ENCODE assay signal across 9 cellular contexts in genomic region chr10:86971146-86971991, GRCh38. TPM values are rescaled to one million over a fixed set of nuclear protein-coding genes. Genes with fewer than 3 reads are reported as not detected.
DNase-seq lines count a peak whose midpoint lies in the region; ATAC-seq and TF ChIP-seq lines count a peak whose summit lies in the region.
"Had no signal": no experiment of that assay in that cellular context is flagged by ENCODE, and none has a peak within 500 bp of the region (broad histone marks: within the 10 kb centered on the region; RNA-seq: fewer than 3 reads in every experiment).

No MANE protein-coding gene starts in this region.

- dilution Hi-C loops in mammary epithelial cell (cut with HindIII; ENCODE audit: low sequenced_read_pairs) = no loop called here

- H4K20me1 ChIP-seq in DOHH2 (ENCODE audit: control insufficient read depth, insufficient read depth, low read depth, low read length) (no peaks in the 10 kb centered on the region), mammary epithelial cell (ENCODE audit: insufficient read depth, low read length) (no peaks in the 10 kb centered on the region)

- no peak for TF ChIP-seq CTCF in DOHH2 (IDR thresholded peaks at IDR 0.05; ENCODE audit: low read depth, low read length, poor library complexity, severe bottlenecking)
- no peak for TF ChIP-seq CTCF in VCaP (conservative IDR thresholded peaks at IDR 0.05)
- peak in 1 of 2 donors; percentile 33 for TF ChIP-seq CTCF in mammary epithelial cell (conservative IDR thresholded peaks at IDR 0.05 in 1 of 2, IDR thresholded peaks at IDR 0.05 in 1 of 2; ENCODE audit: extremely low read depth in 1 of 2, insufficient read depth in 1 of 2, low read depth in 1 of 2, low read length in 2 of 2)

- H3K4me2 ChIP-seq in DOHH2 (ENCODE audit: low read length) (peak overlapping the region; percentile 77), mammary epithelial cell (ENCODE audit: insufficient read depth, low read depth, low read length) (peak overlapping the region; percentile 97)

- H3K36me3 ChIP-seq in DOHH2 (ENCODE audit: control insufficient read depth, low read length) (no peaks in the 10 kb centered on the region), HUES64 (ENCODE audit: insufficient read depth, low read length) (no peaks in the 10 kb centered on the region), mammary epithelial cell (ENCODE audit: insufficient read depth, low read length) (no peaks in the 10 kb centered on the region)
- H3K36me3 ChIP-seq: neutrophil had no signal

- intact Hi-C loops in mammary epithelial cell (cut with micrococcal nuclease) = loop anchor here (1.0 to 5.0 kb wide), 2 partner anchors 51 to 124 kb away; partner anchors contain the start of genes FAM25A and SHLD2

- no TSS peak for BruUV-seq in mammary epithelial cell (replicated peaks; lab: Mats Ljungman, UMichigan)

- DNase-seq in mammary epithelial cell = peak; percentile 89
- peak; percentile 87 for DNase-seq in islet precursor cell
- peak; percentile 70 to 75 for DNase-seq in stimulated activated CD4-positive, alpha-beta T cell treated with anti-CD3 and anti-CD28 coated beads, Interleukin-15, amount 100 ng/mL, for 48 hours (ENCODE audit: low read depth in 2 of 2)
- DNase-seq in COR-L47 (lab: John Stamatoyannopoulos, UW) = no peak

- WGBS in HUES64 = 3% methylated on average over 67 of the region's 77 CpGs
- 5% methylated on average over 13 of the region's 77 CpGs for WGBS in mammary epithelial cell (ENCODE audit: low coverage, missing lambda C conversion rate)

- H3K27me3 ChIP-seq in DOHH2 (ENCODE audit: control insufficient read depth, low read length) = peaks cover 18% of the 10 kb centered on the region
- H3K27me3 ChIP-seq in HUES64 (ENCODE audit: insufficient read depth, low read length) = peaks cover 27% of the 10 kb centered on the region
- H3K27me3 ChIP-seq in mammary epithelial cell (ENCODE audit: insufficient read depth, low read length) = no peaks in the 10 kb centered on the region

- H2AFZ ChIP-seq in mammary epithelial cell (ENCODE audit: low read depth, low read length) = peak overlapping the region; percentile 75

- H3K9me3 ChIP-seq in DOHH2 (ENCODE audit: control insufficient read depth, insufficient read depth, low read length) (no peaks in the 10 kb centered on the region), HUES64 (ENCODE audit: insufficient read depth, low read depth, low read length) (no peaks in the 10 kb centered on the region), mammary epithelial cell (replicated peaks; ENCODE audit: insufficient read depth, low read length) (no peaks in the 10 kb centered on the region)
- H3K9me3 ChIP-seq: neutrophil had no signal

- H3K9me2 ChIP-seq in DOHH2 (replicated peaks; ENCODE audit: control insufficient read depth, low read length) = no peaks in the 10 kb centered on the region

- H3K4me1 ChIP-seq in DOHH2 (ENCODE audit: control insufficient read depth, low read length) = peaks cover 15% of the 10 kb centered on the region
- H3K4me1 ChIP-seq in HUES64 (ENCODE audit: insufficient read depth, low read length) = peaks cover 11% of the 10 kb centered on the region
- peaks cover 65% of the 10 kb centered on the region for H3K4me1 ChIP-seq in mammary epithelial cell (ENCODE audit: insufficient read depth, low read length)

- no peak overlapping the region for H3K27ac ChIP-seq in DOHH2 (ENCODE audit: low read depth, low read length)
- H3K27ac ChIP-seq in HUES64 (ENCODE audit: low read depth, low read length) = peak overlapping the region; percentile 45; the same call in 1 of the 2 replicates
- peak overlapping the region; percentile 87 for H3K27ac ChIP-seq in VCaP
- peak overlapping the region; percentile 98 for H3K27ac ChIP-seq in mammary epithelial cell (ENCODE audit: insufficient read depth, low read depth, low read length)
- H3K27ac ChIP-seq: neutrophil had no signal

- no peaks in the 10 kb centered on the region for H3K79me2 ChIP-seq in DOHH2 (ENCODE audit: control insufficient read depth, low read length)
- peaks cover 39% of the 10 kb centered on the region for H3K79me2 ChIP-seq in mammary epithelial cell (ENCODE audit: insufficient read depth, low read length)

- H3F3A ChIP-seq in DOHH2 (ENCODE audit: control insufficient read depth, insufficient read depth) = no peaks in the 10 kb centered on the region

- CTCF ChIA-PET in mammary epithelial cell (lab: Charles Lee; ENCODE audit: low non-redundant PET) = no interaction called here

- H3K9ac ChIP-seq in HUES64 (ENCODE audit: low read depth, low read length) (peak overlapping the region; percentile 73), mammary epithelial cell (ENCODE audit: insufficient read depth, low read length) (peak overlapping the region; percentile 96)

- in situ Hi-C loops in mammary epithelial cell (cut with MboI; ENCODE audit: low sequenced_read_pairs in 2 of 2) = loop anchor here in 1 of 2 donors (5.0 kb wide), 1 partner anchor 71 kb away; no protein-coding TSS in a partner anchor

- peak; percentile 74 for ATAC-seq in GM21515 (IDR thresholded peaks at IDR 0.05; ENCODE audit: unreplicated experiment)

- H3K4me3 ChIP-seq in DOHH2 (ENCODE audit: low read length) = peak overlapping the region; percentile 70
- H3K4me3 ChIP-seq in HUES64 (ENCODE audit: low read length) = peak overlapping the region; percentile 61
- H3K4me3 ChIP-seq in mammary epithelial cell (replicated peaks in 1 of 3; ENCODE audit: insufficient read depth in 1 of 3, low read depth in 2 of 3, low read length in 3 of 3) = peak overlapping the region; percentile 40 to 72 (median 70)

RNA-seq across cellular contexts. Expression of gene ADIRF, which starts 3.1 kb away (rescaled TPM):
- polyA plus RNA-seq in HUES64 (2013, experiment 1 of 2) = not detected
- not detected for polyA plus RNA-seq in HUES64 (2013, experiment 2 of 2)
- 100 to 1,000 TPM in 1 of 2 donors, 10 to 100 TPM in 1; 57.0 to 247 TPM for total RNA-seq in mammary epithelial cell
- 517 TPM for polyA plus RNA-seq in mammary epithelial cell
- polyA minus RNA-seq in mammary epithelial cell = 39.5 TPM

RNA-seq across cellular contexts. Expression of gene SNCG, which starts 13.0 kb away (rescaled TPM):
- polyA plus RNA-seq in HUES64 (2013, experiment 1 of 2) = 8.2 TPM
- polyA plus RNA-seq in HUES64 (2013, experiment 2 of 2) = 10.6 TPM
- total RNA-seq in mammary epithelial cell = 10 to 100 TPM; 25.7 to 54.0 TPM
- polyA plus RNA-seq in mammary epithelial cell = 101 TPM
- 31.4 TPM for polyA minus RNA-seq in mammary epithelial cell

RNA-seq across cellular contexts. Expression of gene MMRN2, which starts 14.0 kb away (rescaled TPM):
- 0.85 TPM for polyA plus RNA-seq in HUES64 (2013, experiment 1 of 2)
- polyA plus RNA-seq in HUES64 (2013, experiment 2 of 2) = 1.4 TPM
- total RNA-seq in mammary epithelial cell = 10 to 100 TPM in 1 of 2 donors, 1 to 10 TPM in 1; 8.5 to 13.7 TPM
- polyA plus RNA-seq in mammary epithelial cell = 11.6 TPM
- 5.4 TPM for polyA minus RNA-seq in mammary epithelial cell

RNA-seq across cellular contexts. Expression of gene FAM25A, which starts 48.7 kb away (rescaled TPM):
- not detected for polyA plus RNA-seq in HUES64 (2013, experiment 1 of 2)
- not detected for polyA plus RNA-seq in HUES64 (2013, experiment 2 of 2)
- 1 to 10 TPM in 1 of 2 donors, not detected in 1; 4.1 TPM for total RNA-seq in mammary epithelial cell
- 5.8 TPM for polyA plus RNA-seq in mammary epithelial cell
- polyA minus RNA-seq in mammary epithelial cell = not detected
